Comparison of ENCODE assay signal across 8 cellular contexts in the genomic region with DNA sequence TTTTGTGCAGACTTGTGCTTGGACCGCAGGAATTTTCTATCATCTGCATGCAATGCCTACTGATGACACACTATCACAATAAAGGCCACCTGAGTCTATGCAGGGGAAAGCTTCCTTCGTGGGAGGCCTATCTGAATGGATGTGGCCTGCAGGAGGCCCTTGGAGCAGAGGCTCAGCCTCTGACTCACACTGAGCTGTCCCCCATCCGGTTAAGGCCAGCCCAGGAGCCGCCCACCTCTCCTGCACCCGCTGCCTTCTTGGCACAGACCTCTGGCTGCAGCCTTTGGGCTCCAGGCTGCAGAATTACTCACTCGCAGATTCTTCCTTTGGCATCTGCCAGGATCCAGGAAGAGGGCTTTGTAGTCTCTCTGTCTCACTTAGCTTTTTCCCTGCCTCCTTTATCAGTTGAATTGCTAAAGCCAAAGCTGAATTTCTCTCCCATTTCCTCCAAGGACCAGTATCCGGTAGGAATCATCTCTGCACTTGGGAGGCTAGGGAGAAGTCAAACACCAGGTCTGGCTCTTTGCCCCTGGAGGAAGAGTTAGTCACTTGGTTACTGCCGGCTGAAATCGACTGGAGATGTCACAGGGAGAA.
DNase-seq lines count a peak whose midpoint lies in the region; ATAC-seq and TF ChIP-seq lines count a peak whose summit lies in the region.

No MANE protein-coding gene starts in this region.

- no peaks in the 10 kb centered on the region for H3K79me2 ChIP-seq in PC-3 (ENCODE audit: low read length)

- H3K27me3 ChIP-seq in PC-3 (ENCODE audit: low read length): no peaks in the 10 kb centered on the region
- H3K27me3 ChIP-seq in ovary: no peaks in the 10 kb centered on the region
- H3K27me3 ChIP-seq in CD4-positive, alpha-beta memory T cell (ENCODE audit: insufficient read depth, low read length): no peaks in the 10 kb centered on the region

- ATAC-seq in PC-3 (peak; percentile 94), HG02884 (IDR thresholded peaks at IDR 0.05; ENCODE audit: unreplicated experiment) (no peak), GM18502 (IDR thresholded peaks at IDR 0.05; ENCODE audit: poor library complexity, unreplicated experiment) (no peak)

- H3K36me3 Mint-ChIP-seq in CD4-positive, alpha-beta memory T cell: no peaks in the 10 kb centered on the region

- TF ChIP-seq POLR2A in ovary (IDR thresholded peaks at IDR 0.05): no peak

- peaks cover 13% of the 10 kb centered on the region for H3F3A ChIP-seq in PC-3 (ENCODE audit: low read length, unreplicated experiment)

- H2AFZ ChIP-seq in PC-3 (ENCODE audit: low read length): peak overlapping the region; percentile 24; the same call in 1 of the 2 replicates

- BruUV-seq in PC-3 (replicated peaks; lab: Mats Ljungman, UMichigan): no TSS peak

- no peaks in the 10 kb centered on the region for H4K20me1 ChIP-seq in PC-3 (ENCODE audit: low read length)

- H3K9me3 ChIP-seq in PC-3 (ENCODE audit: low read length) (no peaks in the 10 kb centered on the region), ovary (no peaks in the 10 kb centered on the region)
- no peaks in the 10 kb centered on the region for H3K9me3 ChIP-seq in CD4-positive, alpha-beta memory T cell (ENCODE audit: control insufficient read depth in 1 of 2, low read length in 2 of 2)

- peak overlapping the region; percentile 67 for H3K9ac ChIP-seq in PC-3 (ENCODE audit: low read length)

- no peak for TF ChIP-seq EP300 in ovary (IDR thresholded peaks at IDR 0.05)

- 12 to 15% (median 15%) methylated on average over 9 of the region's 9 CpGs for WGBS in ovary, 3 donors

- POLR2A ChIA-PET in PC-3 (lab: Charles Lee; ENCODE audit: unreplicated experiment): interaction anchor here (0.7 to 1.2 kb wide), 3 partner anchors 34 to 65 kb away, joined by 3 to 8 read pairs (median 5); partner anchors contain the start of gene JUN
- POLR2A ChIA-PET in CD4-positive, alpha-beta memory T cell (lab: Charles Lee; ENCODE audit: partially characterized antibody): no interaction called here

- H3K4me1 ChIP-seq in PC-3 (ENCODE audit: insufficient read depth, low read length) (peaks cover 44% of the 10 kb centered on the region), ovary (ENCODE audit: insufficient read depth) (peaks cover 6% of the 10 kb centered on the region)
- H3K4me1 ChIP-seq in CD4-positive, alpha-beta memory T cell (ENCODE audit: insufficient read depth, low read length): no peaks in the 10 kb centered on the region

- no peak overlapping the region for H3K4me3 Mint-ChIP-seq in CD4-positive, alpha-beta memory T cell

- no peaks in the 10 kb centered on the region for H3K9me3 Mint-ChIP-seq in CD4-positive, alpha-beta memory T cell

- TF ChIP-seq CTCF in PC-3 (conservative IDR thresholded peaks at IDR 0.05; ENCODE audit: low read depth, low read length) (no peak), ovary (IDR thresholded peaks at IDR 0.05) (no peak)

- peak overlapping the region; percentile 75 for H3K4me2 ChIP-seq in PC-3 (ENCODE audit: low read length)

- CTCF ChIA-PET in PC-3 (lab: Charles Lee): interaction anchor here (0.6 kb wide), 1 partner anchor 910 kb away, joined by 5 read pairs; no protein-coding TSS in a partner anchor
- CTCF ChIA-PET in CD4-positive, alpha-beta memory T cell (lab: Charles Lee; ENCODE audit: partially characterized antibody): interaction anchor here (0.9 kb wide), 1 partner anchor 9 kb away, joined by 3 read pairs; no protein-coding TSS in a partner anchor

- no peaks in the 10 kb centered on the region for H3K36me3 ChIP-seq in PC-3 (ENCODE audit: low read depth, low read length)
- H3K36me3 ChIP-seq in ovary: no peaks in the 10 kb centered on the region
- H3K36me3 ChIP-seq in CD4-positive, alpha-beta memory T cell (ENCODE audit: insufficient read depth, low read length): no peaks in the 10 kb centered on the region

- DNase-seq in EH (ENCODE audit: low read depth) (peak; percentile 99), PC-3 (peak; percentile 99), fibroblast of gingiva (ENCODE audit: low read depth) (peak; percentile 91), ovary (peak; percentile 63 to 74 (median 66))
- no peak for DNase-seq in activated CD4-positive, alpha-beta T cell treated with anti-CD3 and anti-CD28 coated beads for 4 hours
- DNase-seq in CD4-positive, alpha-beta memory T cell: no peak

- H3K9me2 ChIP-seq in PC-3 (replicated peaks; ENCODE audit: low read length): no peaks in the 10 kb centered on the region

- no peak overlapping the region for H3K27ac Mint-ChIP-seq in CD4-positive, alpha-beta memory T cell

- H3K4me1 Mint-ChIP-seq in CD4-positive, alpha-beta memory T cell: no peaks in the 10 kb centered on the region

- intact Hi-C loops in PC-3 (cut with micrococcal nuclease) (loop anchor here (1.0 to 10.0 kb wide), 6 partner anchors 26 to 296 kb away; partner anchors contain the start of gene JUN), ovary (cut with DNase I) (loop anchor here in 1 of 4 donors (2.0 kb wide), 1 partner anchor 44 kb away; no protein-coding TSS in a partner anchor)
- intact Hi-C loops in CD4-positive, alpha-beta memory T cell (cut with micrococcal nuclease): no loop called here

- H3K27me3 Mint-ChIP-seq in CD4-positive, alpha-beta memory T cell: no peaks in the 10 kb centered on the region

- peak overlapping the region; percentile 34; the same call in 1 of the 2 replicates for H3K4me3 ChIP-seq in PC-3 (ENCODE audit: low read length)
- no peak overlapping the region for H3K4me3 ChIP-seq in ovary
- H3K4me3 ChIP-seq in CD4-positive, alpha-beta memory T cell (ENCODE audit: low read length in 2 of 2): no peak overlapping the region

- H3K27ac ChIP-seq in PC-3 (ENCODE audit: low read length) (peak overlapping the region; percentile 94), ovary (no peak overlapping the region)
- H3K27ac ChIP-seq in CD4-positive, alpha-beta memory T cell (ENCODE audit: low read depth, low read length): no peak overlapping the region

Comparison
In these comparisons a context has a peak if more than half of its experiments do, and no peak if none do; other contexts are left out.
1. DNase-seq: peak in EH (single experiment), PC-3 (single experiment), fibroblast of gingiva (single experiment) and ovary (5 of 5); none in activated CD4-positive, alpha-beta T cell treated with anti-CD3 and anti-CD28 coated beads for 4 hours (0 of 2) and CD4-positive, alpha-beta memory T cell (0 of 5).